In genomic region chr2:235523021-235523420, GRCh38 we compare ENCODE assay signal across 1 cellular context.
TF ChIP-seq lines count a peak whose summit lies in the region.

No MANE protein-coding gene starts in this region.

TF ChIP-seq in K562, 482 proteins besides CTCF, POLR2A, EP300 and RAD21 (continued from another document):
- TF ChIP-seq, protein P1, sequence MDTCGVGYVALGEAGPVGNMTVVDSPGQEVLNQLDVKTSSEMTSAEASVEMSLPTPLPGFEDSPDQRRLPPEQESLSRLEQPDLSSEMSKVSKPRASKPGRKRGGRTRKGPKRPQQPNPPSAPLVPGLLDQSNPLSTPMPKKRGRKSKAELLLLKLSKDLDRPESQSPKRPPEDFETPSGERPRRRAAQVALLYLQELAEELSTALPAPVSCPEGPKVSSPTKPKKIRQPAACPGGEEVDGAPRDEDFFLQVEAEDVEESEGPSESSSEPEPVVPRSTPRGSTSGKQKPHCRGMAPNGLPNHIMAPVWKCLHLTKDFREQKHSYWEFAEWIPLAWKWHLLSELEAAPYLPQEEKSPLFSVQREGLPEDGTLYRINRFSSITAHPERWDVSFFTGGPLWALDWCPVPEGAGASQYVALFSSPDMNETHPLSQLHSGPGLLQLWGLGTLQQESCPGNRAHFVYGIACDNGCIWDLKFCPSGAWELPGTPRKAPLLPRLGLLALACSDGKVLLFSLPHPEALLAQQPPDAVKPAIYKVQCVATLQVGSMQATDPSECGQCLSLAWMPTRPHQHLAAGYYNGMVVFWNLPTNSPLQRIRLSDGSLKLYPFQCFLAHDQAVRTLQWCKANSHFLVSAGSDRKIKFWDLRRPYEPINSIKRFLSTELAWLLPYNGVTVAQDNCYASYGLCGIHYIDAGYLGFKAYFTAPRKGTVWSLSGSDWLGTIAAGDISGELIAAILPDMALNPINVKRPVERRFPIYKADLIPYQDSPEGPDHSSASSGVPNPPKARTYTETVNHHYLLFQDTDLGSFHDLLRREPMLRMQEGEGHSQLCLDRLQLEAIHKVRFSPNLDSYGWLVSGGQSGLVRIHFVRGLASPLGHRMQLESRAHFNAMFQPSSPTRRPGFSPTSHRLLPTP (IDR thresholded peaks at IDR 0.05; ENCODE audit: borderline replicate concordance, extremely low read depth, insufficient read length), result no peak
- TF ChIP-seq TRIM28 (IDR thresholded peaks at IDR 0.05) (no peak), CHCHD3 (CRISPR knock-in tag; IDR thresholded peaks at IDR 0.05) (no peak), CREM (IDR thresholded peaks at IDR 0.05; ENCODE audit: low read depth) (peak; percentile 65), POLR2AphosphoS2 (IDR thresholded peaks at IDR 0.05; ENCODE audit: low read length) (no peak), ZNF384 (IDR thresholded peaks at IDR 0.05; ENCODE audit: low read depth, low read length) (no peak), BRCA1 (IDR thresholded peaks at IDR 0.05) (no peak), BRCA1 (CRISPR knock-in tag; IDR thresholded peaks at IDR 0.05) (no peak), PHB2 (IDR thresholded peaks at IDR 0.05; ENCODE audit: low read depth) (no peak), ATF3 (IDR thresholded peaks at IDR 0.05) (peak; percentile 44; the same call in 1 of the 2 replicates), ATF3 (CRISPR knock-in tag; conservative IDR thresholded peaks at IDR 0.05) (no peak), IRF9 (tag; IDR thresholded peaks at IDR 0.05) (no peak), SPI1 (IDR thresholded peaks at IDR 0.05; ENCODE audit: borderline replicate concordance, low read depth, low read length) (peak; percentile 71; the same call in 1 of the 2 replicates), ATF7 (IDR thresholded peaks at IDR 0.05) (peak; percentile 69), ZNF586 (CRISPR knock-in tag; conservative IDR thresholded peaks at IDR 0.05) (no peak), NCOA1 (IDR thresholded peaks at IDR 0.05; ENCODE audit: low read depth) (peak; percentile 27; the same call in 1 of the 2 replicates), ZNF165 (CRISPR knock-in tag; IDR thresholded peaks at IDR 0.05; ENCODE audit: borderline replicate concordance) (no peak), ZFP36 (IDR thresholded peaks at IDR 0.05; ENCODE audit: low read depth, low read length, partially characterized antibody) (no peak), MAZ (CRISPR knock-in tag; conservative IDR thresholded peaks at IDR 0.05 in 1 of 2, IDR thresholded peaks at IDR 0.05 in 1 of 2) (no peak), KDM1A (IDR thresholded peaks at IDR 0.05) (no peak), ZNF184 (CRISPR knock-in tag; IDR thresholded peaks at IDR 0.05) (no peak), TAF15 (IDR thresholded peaks at IDR 0.05; ENCODE audit: low read depth, low read length) (no peak), ZBTB49 (CRISPR knock-in tag; IDR thresholded peaks at IDR 0.05; ENCODE audit: borderline replicate concordance) (no peak), IRF1 (CRISPR knock-in tag; IDR thresholded peaks at IDR 0.05; ENCODE audit: borderline replicate concordance) (no peak), SMAD2 (IDR thresholded peaks at IDR 0.05; ENCODE audit: low read depth, low read length) (no peak), HMG20A (CRISPR knock-in tag; conservative IDR thresholded peaks at IDR 0.05) (no peak), BRD9 (IDR thresholded peaks at IDR 0.05; ENCODE audit: low read depth, partially characterized antibody) (no peak), ETS2 (tag; IDR thresholded peaks at IDR 0.05; ENCODE audit: borderline replicate concordance, poor library complexity, severe bottlenecking) (no peak), WHSC1 (IDR thresholded peaks at IDR 0.05; ENCODE audit: low read length) (no peak), HNRNPK (IDR thresholded peaks at IDR 0.05; ENCODE audit: low read depth, low read length, poor library complexity, severe bottlenecking) (no peak)
- TF ChIP-seq, protein P2, sequence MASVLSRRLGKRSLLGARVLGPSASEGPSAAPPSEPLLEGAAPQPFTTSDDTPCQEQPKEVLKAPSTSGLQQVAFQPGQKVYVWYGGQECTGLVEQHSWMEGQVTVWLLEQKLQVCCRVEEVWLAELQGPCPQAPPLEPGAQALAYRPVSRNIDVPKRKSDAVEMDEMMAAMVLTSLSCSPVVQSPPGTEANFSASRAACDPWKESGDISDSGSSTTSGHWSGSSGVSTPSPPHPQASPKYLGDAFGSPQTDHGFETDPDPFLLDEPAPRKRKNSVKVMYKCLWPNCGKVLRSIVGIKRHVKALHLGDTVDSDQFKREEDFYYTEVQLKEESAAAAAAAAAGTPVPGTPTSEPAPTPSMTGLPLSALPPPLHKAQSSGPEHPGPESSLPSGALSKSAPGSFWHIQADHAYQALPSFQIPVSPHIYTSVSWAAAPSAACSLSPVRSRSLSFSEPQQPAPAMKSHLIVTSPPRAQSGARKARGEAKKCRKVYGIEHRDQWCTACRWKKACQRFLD (CRISPR knock-in tag; IDR thresholded peaks at IDR 0.05), result no peak
- TF ChIP-seq, protein P3, sequence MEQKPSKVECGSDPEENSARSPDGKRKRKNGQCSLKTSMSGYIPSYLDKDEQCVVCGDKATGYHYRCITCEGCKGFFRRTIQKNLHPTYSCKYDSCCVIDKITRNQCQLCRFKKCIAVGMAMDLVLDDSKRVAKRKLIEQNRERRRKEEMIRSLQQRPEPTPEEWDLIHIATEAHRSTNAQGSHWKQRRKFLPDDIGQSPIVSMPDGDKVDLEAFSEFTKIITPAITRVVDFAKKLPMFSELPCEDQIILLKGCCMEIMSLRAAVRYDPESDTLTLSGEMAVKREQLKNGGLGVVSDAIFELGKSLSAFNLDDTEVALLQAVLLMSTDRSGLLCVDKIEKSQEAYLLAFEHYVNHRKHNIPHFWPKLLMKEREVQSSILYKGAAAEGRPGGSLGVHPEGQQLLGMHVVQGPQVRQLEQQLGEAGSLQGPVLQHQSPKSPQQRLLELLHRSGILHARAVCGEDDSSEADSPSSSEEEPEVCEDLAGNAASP (IDR thresholded peaks at IDR 0.05), result no peak
- TF ChIP-seq, protein P4, sequence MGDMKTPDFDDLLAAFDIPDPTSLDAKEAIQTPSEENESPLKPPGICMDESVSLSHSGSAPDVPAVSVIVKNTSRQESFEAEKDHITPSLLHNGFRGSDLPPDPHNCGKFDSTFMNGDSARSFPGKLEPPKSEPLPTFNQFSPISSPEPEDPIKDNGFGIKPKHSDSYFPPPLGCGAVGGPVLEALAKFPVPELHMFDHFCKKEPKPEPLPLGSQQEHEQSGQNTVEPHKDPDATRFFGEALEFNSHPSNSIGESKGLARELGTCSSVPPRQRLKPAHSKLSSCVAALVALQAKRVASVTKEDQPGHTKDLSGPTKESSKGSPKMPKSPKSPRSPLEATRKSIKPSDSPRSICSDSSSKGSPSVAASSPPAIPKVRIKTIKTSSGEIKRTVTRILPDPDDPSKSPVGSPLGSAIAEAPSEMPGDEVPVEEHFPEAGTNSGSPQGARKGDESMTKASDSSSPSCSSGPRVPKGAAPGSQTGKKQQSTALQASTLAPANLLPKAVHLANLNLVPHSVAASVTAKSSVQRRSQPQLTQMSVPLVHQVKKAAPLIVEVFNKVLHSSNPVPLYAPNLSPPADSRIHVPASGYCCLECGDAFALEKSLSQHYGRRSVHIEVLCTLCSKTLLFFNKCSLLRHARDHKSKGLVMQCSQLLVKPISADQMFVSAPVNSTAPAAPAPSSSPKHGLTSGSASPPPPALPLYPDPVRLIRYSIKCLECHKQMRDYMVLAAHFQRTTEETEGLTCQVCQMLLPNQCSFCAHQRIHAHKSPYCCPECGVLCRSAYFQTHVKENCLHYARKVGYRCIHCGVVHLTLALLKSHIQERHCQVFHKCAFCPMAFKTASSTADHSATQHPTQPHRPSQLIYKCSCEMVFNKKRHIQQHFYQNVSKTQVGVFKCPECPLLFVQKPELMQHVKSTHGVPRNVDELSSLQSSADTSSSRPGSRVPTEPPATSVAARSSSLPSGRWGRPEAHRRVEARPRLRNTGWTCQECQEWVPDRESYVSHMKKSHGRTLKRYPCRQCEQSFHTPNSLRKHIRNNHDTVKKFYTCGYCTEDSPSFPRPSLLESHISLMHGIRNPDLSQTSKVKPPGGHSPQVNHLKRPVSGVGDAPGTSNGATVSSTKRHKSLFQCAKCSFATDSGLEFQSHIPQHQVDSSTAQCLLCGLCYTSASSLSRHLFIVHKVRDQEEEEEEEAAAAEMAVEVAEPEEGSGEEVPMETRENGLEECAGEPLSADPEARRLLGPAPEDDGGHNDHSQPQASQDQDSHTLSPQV (IDR thresholded peaks at IDR 0.05), result no peak
TF ChIP-seq in K562: peak in this region for 5.
